ENCODE assay signal across 24 cellular contexts in genomic region chr17:11944587-11944986, GRCh38. TPM values are rescaled to one million over a fixed set of nuclear protein-coding genes. Genes with fewer than 3 reads are reported as not detected.
DNase-seq lines count a peak whose midpoint lies in the region; ATAC-seq, FAIRE-seq and TF ChIP-seq lines count a peak whose summit lies in the region.
"Had no signal": no experiment of that assay in that cellular context is flagged by ENCODE, and none has a peak within 500 bp of the region (broad histone marks: within the 10 kb centered on the region; RNA-seq: fewer than 3 reads in every experiment).

No MANE protein-coding gene starts in this region.

- FAIRE-seq in urothelium cell line (lab: Jason Lieb, UNC), result no peak

- WGBS in esophagus squamous epithelium, 2 donors, result 13 to 43% methylated on average over 2 to 3 of the region's 3 CpGs

- TF ChIP-seq CTCF in astrocyte of the cerebellum (IDR thresholded peaks at IDR 0.05; ENCODE audit: low read depth, low read length, missing control alignments) (no peak), esophagus squamous epithelium (IDR thresholded peaks at IDR 0.05) (no peak), left lung (IDR thresholded peaks at IDR 0.05) (no peak), omental fat pad (IDR thresholded peaks at IDR 0.05) (no peak)

- TF ChIP-seq POLR2A in esophagus squamous epithelium (IDR thresholded peaks at IDR 0.05), result no peak

- H3K9me3 ChIP-seq in esophagus squamous epithelium (no peaks in the 10 kb centered on the region), left lung (no peaks in the 10 kb centered on the region)
- H3K9me3 ChIP-seq: ascending aorta, gastroesophageal sphincter, HAP-1, prostate gland, thoracic aorta had no signal

- peaks cover 0 to 45% (median 6%) of the 10 kb centered on the region in 3 donors for H3K4me1 ChIP-seq in esophagus squamous epithelium
- H3K4me1 ChIP-seq in left lung, result peaks cover 0 to 4% of the 10 kb centered on the region in 2 donors
- H3K4me1 ChIP-seq: ascending aorta, HAP-1, prostate gland had no signal

- H3K4me3 ChIP-seq in astrocyte of the cerebellum (ENCODE audit: low read depth, low read length) (no peak overlapping the region), esophagus squamous epithelium (no peak overlapping the region), left lung (no peak overlapping the region)
- H3K4me3 ChIP-seq: ascending aorta, gastroesophageal sphincter, HAP-1, hepatocyte, prostate gland, thoracic aorta had no signal

- H3K27ac ChIP-seq in esophagus squamous epithelium, result peak overlapping the region; percentile 85 to 92 (median 88)
- H3K27ac ChIP-seq in left lung, result no peak overlapping the region
- H3K27ac ChIP-seq: ascending aorta, gastroesophageal sphincter, hepatocyte, prostate gland, thoracic aorta had no signal

- H3K36me3 ChIP-seq in esophagus squamous epithelium, result no peaks in the 10 kb centered on the region
- H3K36me3 ChIP-seq in left lung, result no peaks in the 10 kb centered on the region
- H3K36me3 ChIP-seq: ascending aorta, gastroesophageal sphincter, HAP-1, prostate gland, thoracic aorta had no signal

- no peak for ATAC-seq in GM18498 (IDR thresholded peaks at IDR 0.05; ENCODE audit: unreplicated experiment)
- no peak for ATAC-seq in left lung
- ATAC-seq in omental fat pad (ENCODE audit: low FRiP score), result no peak
- ATAC-seq: gastroesophageal sphincter had no signal

- peak; percentile 50 for DNase-seq in HPDE6-E6E7 (ENCODE audit: extremely low spot score)
- peak; percentile 11 for DNase-seq in astrocyte of the cerebellum (ENCODE audit: low read depth)
- no peak for DNase-seq in esophagus squamous epithelium (lab: John Stamatoyannopoulos, UW)
- DNase-seq in urothelium cell line (ENCODE audit: low spot score), result peak; percentile 14
- no peak for DNase-seq in left lung
- no peak for DNase-seq in activated effector memory CD4-positive, alpha-beta T cell treated with Interleukin-2 at 50 U/mL for 16 hours
- DNase-seq in omental fat pad (ENCODE audit: low spot score), result no peak
- DNase-seq: activated CD4-positive, alpha-beta T cell treated with anti-CD3 and anti-CD28 coated beads for 4 hours; activated CD8-positive, alpha-beta memory T cell treated with anti-CD3 and anti-CD28 coated beads for 24 hours; activated gamma-delta T cell; activated naive CD8-positive, alpha-beta T cell treated with anti-CD3 and anti-CD28 coated beads, Interleukin-2, amount 10 ng/mL, durations not matched to agents 7 days and 5 days; activated T-cell treated with anti-CD3 and anti-CD28 coated beads, Interleukin-2, amount 50 U/mL, for 1 hour; erythroblast; KG1; mesendoderm; SHP77; stimulated activated naive CD4-positive, alpha-beta T cell treated with Interleukin-2 at 50 U/mL for 16 hours had no signal

- no peaks in the 10 kb centered on the region for H3K27me3 ChIP-seq in esophagus squamous epithelium
- H3K27me3 ChIP-seq in left lung, result no peaks in the 10 kb centered on the region
- H3K27me3 ChIP-seq: ascending aorta, gastroesophageal sphincter, hepatocyte had no signal

- in situ Hi-C loops in astrocyte of the cerebellum (cut with HindIII; ENCODE audit: low sequenced_read_pairs), result no loop called here

- intact Hi-C loops in esophagus squamous epithelium (cut with DNase I), result no loop called here
- intact Hi-C loops in left lung (cut with DNase I), result no loop called here

RNA-seq across cellular contexts. Expression of gene ZNF18, which starts 52.7 kb away (rescaled TPM):
- total RNA-seq in esophagus squamous epithelium (10 to 100 TPM in 1 of 4 donors, 1 to 10 TPM in 3; 4.7 to 10.5 (median 7.5) TPM), left lung (1 to 10 TPM; 6.2 to 7.0 TPM), omental fat pad (10 to 100 TPM in 1 of 4 donors, 1 to 10 TPM in 3; 4.1 to 12.1 (median 6.3) TPM)

Comparison
In these comparisons a context has a peak if more than half of its experiments do, and no peak if none do; other contexts are left out.
1. DNase-seq: peak in HPDE6-E6E7 (single experiment), astrocyte of the cerebellum (single experiment) and urothelium cell line (single experiment); none in esophagus squamous epithelium (single experiment), left lung (0 of 2), activated effector memory CD4-positive, alpha-beta T cell treated with Interleukin-2 at 50 U/mL for 16 hours (single experiment) and omental fat pad (single experiment).
2. H3K27ac ChIP-seq: peak in esophagus squamous epithelium (4 of 4); none in left lung (0 of 2).